ENCODE assay signal across 15 cellular contexts in the genomic region with DNA sequence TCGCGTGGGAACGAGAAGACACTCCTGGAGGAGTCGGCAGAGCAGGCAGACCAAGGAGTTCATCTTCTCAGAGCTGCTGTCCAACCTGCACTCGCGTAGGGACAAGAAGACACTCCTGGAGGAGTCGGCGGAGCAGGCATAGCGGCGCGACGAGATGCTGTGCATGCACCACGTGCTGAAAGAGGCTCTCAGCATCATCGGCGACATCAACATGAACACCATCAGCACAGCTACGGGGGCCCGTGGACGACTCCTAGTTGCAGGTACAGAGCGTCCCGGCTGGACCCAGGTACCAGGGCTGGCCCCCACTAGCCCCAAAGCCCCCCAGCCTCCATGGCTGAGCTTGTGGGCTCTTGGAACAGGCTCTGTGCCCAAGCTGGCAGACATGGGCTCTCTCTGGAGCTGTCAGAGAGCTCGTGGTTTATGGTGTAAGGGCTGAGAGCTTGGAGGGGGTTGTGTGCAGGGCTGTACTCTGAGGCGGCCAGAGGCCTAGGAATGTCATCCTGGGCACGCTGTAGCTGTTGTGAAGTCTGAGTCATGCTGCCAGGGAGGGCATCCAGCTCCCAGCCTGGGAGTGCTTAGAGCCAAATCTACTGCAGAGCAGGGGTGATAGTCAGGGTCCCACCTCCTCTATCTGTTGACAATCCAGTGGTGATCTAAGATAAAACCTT. TPM values are rescaled to one million over a fixed set of nuclear protein-coding genes. Genes with fewer than 3 reads are reported as not detected.
"Had no signal": no experiment of that assay in that cellular context is flagged by ENCODE, and none has a peak within 500 bp of the region (broad histone marks: within the 10 kb centered on the region; RNA-seq: fewer than 3 reads in every experiment).

No MANE protein-coding gene starts in this region.

RNA-seq across cellular contexts. Expression of gene OR4F6, which starts 38.5 kb away (rescaled TPM):
- total RNA-seq: activated CD4-positive, alpha-beta memory T cell treated with anti-CD3 and anti-CD28 coated beads for 36 hours; activated naive CD8-positive, alpha-beta T cell treated with anti-CD3 and anti-CD28 coated beads for 36 hours; esophagus muscularis mucosa; fibroblast of villous mesenchyme; hepatocyte; kidney epithelial cell; lower leg skin; mucosa of gallbladder; osteocyte; prostate gland; T-helper 17 cell; thyroid gland; upper lobe of right lung had no signal
- polyA plus RNA-seq: hepatocyte; immature natural killer cell; naive thymus-derived CD8-positive, alpha-beta T cell had no signal

RNA-seq across cellular contexts. Expression of gene OR4F15, which starts 47.2 kb away (rescaled TPM):
- total RNA-seq: activated CD4-positive, alpha-beta memory T cell treated with anti-CD3 and anti-CD28 coated beads for 36 hours; activated naive CD8-positive, alpha-beta T cell treated with anti-CD3 and anti-CD28 coated beads for 36 hours; esophagus muscularis mucosa; fibroblast of villous mesenchyme; hepatocyte; lower leg skin; mucosa of gallbladder; naive thymus-derived CD8-positive, alpha-beta T cell; osteocyte; prostate gland; T-helper 17 cell; thyroid gland; upper lobe of right lung had no signal
- polyA plus RNA-seq: hepatocyte; immature natural killer cell; naive thymus-derived CD8-positive, alpha-beta T cell had no signal
